In the genomic region with DNA sequence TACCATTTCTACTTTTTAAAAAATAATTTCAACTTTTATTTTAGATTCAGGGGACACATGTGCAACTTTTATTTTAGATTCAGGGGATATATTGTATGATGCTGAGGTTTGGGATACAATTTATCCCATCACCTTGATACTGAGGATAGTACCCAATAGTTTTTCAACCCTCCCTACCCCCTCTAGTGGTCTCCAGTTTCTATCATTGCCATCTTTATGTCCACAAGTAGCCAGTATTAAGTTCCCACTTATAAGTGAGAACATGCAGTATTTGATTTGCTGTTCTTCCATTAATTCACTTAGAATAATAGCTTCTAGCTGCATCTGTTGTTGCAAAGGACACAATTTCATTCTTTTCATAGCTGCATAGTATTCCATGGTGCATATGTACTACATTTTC, we compare ENCODE assay signal across 26 cellular contexts.
"Had no signal": no experiment of that assay in that cellular context is flagged by ENCODE, and none has a peak within 500 bp of the region (broad histone marks: within the 10 kb centered on the region; RNA-seq: fewer than 3 reads in every experiment).

No MANE protein-coding gene starts in this region.

- H3K27ac Mint-ChIP-seq: immature natural killer cell; naive thymus-derived CD8-positive, alpha-beta T cell; nephron progenitor cell; progenitor cell of endocrine pancreas; stimulated activated naive B cell treated with anti-CD40 and anti-IgM and Interleukin-4, amounts not matched to agents 10 μg/mL and 1 μg/mL and 100 μg/mL, for 72 hours had no signal

- H3K36me3 Mint-ChIP-seq: immature natural killer cell; naive thymus-derived CD8-positive, alpha-beta T cell; stimulated activated naive B cell treated with anti-CD40 and anti-IgM and Interleukin-4, amounts not matched to agents 10 μg/mL and 1 μg/mL and 100 μg/mL, for 72 hours had no signal

- H3K36me3 ChIP-seq: left lung, lower lobe of right lung, ovary, stomach, thyroid gland, upper lobe of right lung had no signal

- H3K27me3 Mint-ChIP-seq: naive thymus-derived CD8-positive, alpha-beta T cell; progenitor cell of endocrine pancreas; stimulated activated naive B cell treated with anti-CD40 and anti-IgM and Interleukin-4, amounts not matched to agents 10 μg/mL and 1 μg/mL and 100 μg/mL, for 72 hours had no signal

- H3K9me3 ChIP-seq: lower lobe of right lung, ovary, stomach, testis, thyroid gland, upper lobe of right lung had no signal

- H3K4me3 ChIP-seq: left lung, lower lobe of right lung, ovary, skin epidermis, stomach, testis, thyroid gland, upper lobe of right lung had no signal

- H3K4me1 Mint-ChIP-seq: immature natural killer cell; naive thymus-derived CD8-positive, alpha-beta T cell; stimulated activated naive B cell treated with anti-CD40 and anti-IgM and Interleukin-4, amounts not matched to agents 10 μg/mL and 1 μg/mL and 100 μg/mL, for 72 hours had no signal

- H3K4me3 Mint-ChIP-seq: immature natural killer cell; naive thymus-derived CD8-positive, alpha-beta T cell; nephron progenitor cell; stimulated activated naive B cell treated with anti-CD40 and anti-IgM and Interleukin-4, amounts not matched to agents 10 μg/mL and 1 μg/mL and 100 μg/mL, for 72 hours had no signal

- ATAC-seq: left colon; left lung; lower lobe of right lung; naive thymus-derived CD8-positive, alpha-beta T cell; right cardiac atrium; sciatic nerve; stimulated activated naive B cell treated with anti-CD40 and anti-IgM and Interleukin-4, amounts not matched to agents 10 μg/mL and 1 μg/mL and 100 μg/mL, for 72 hours; stimulated activated naive CD8-positive, alpha-beta T cell treated with anti-CD3 and anti-CD28 coated beads, Interleukin-15, Interleukin-2, amounts not matched to agents 100 U/mL and 50 U/mL, for 24 hours; upper lobe of right lung had no signal

- H3K27me3 ChIP-seq: left lung, ovary, stomach, testis, thyroid gland, upper lobe of right lung had no signal

- DNase-seq: hypothalamus; immature natural killer cell; kidney; left colon; left lung; lower lobe of right lung; mammary epithelial cell; mesenchymal stem cell; naive thymus-derived CD8-positive, alpha-beta T cell; nephron progenitor cell; ovary; right cardiac atrium; stimulated activated CD4-positive, alpha-beta T cell treated with anti-CD3 and anti-CD28 coated beads, Interleukin-12 subunit alpha, Interleukin-12 subunit beta, amount 100 ng/mL, for 4 hours; stimulated activated CD4-positive, alpha-beta T cell treated with anti-CD3 and anti-CD28 coated beads, Interleukin-15, amount 100 ng/mL, for 24 hours; stimulated activated CD4-positive, alpha-beta T cell treated with anti-CD3 and anti-CD28 coated beads, Interleukin-2, amount 100 ng/mL, for 24 hours; stimulated activated CD4-positive, alpha-beta T cell treated with anti-CD3 and anti-CD28 coated beads, Interleukin-4, amount 100 ng/mL, for 1 hour; stimulated activated naive B cell treated with anti-CD40 and anti-IgM and Interleukin-4, amounts not matched to agents 10 μg/mL and 1 μg/mL and 100 μg/mL, for 72 hours; stimulated activated naive CD8-positive, alpha-beta T cell treated with anti-CD3 and anti-CD28 coated beads, Interleukin-15, Interleukin-2, amounts not matched to agents 100 U/mL and 50 U/mL, for 24 hours; stomach; testis; thyroid gland; trophoblast cell; upper lobe of right lung had no signal

- H3K27ac ChIP-seq: left lung, lower lobe of right lung, ovary, skin epidermis, stomach, testis, thyroid gland, upper lobe of right lung had no signal

- H3K9me3 Mint-ChIP-seq: nephron progenitor cell; stimulated activated naive B cell treated with anti-CD40 and anti-IgM and Interleukin-4, amounts not matched to agents 10 μg/mL and 1 μg/mL and 100 μg/mL, for 72 hours had no signal

- H3K4me1 ChIP-seq: left lung, lower lobe of right lung, stomach, testis, upper lobe of right lung had no signal
